ENCODE assay signal across 36 cellular contexts in genomic region chr14:74747237-74747636, GRCh38.
"Had no signal": no experiment of that assay in that cellular context is flagged by ENCODE, and none has a peak within 500 bp of the region (broad histone marks: within the 10 kb centered on the region; RNA-seq: fewer than 3 reads in every experiment).

No MANE protein-coding gene starts in this region.

- H3K4me3 Mint-ChIP-seq: activated CD4-positive, alpha-beta memory T cell treated with anti-CD3 and anti-CD28 coated beads for 36 hours; activated CD4-positive, alpha-beta T cell treated with anti-CD3 and anti-CD28 coated beads for 36 hours; activated CD4-positive, alpha-beta T cell treated with anti-CD3 and anti-CD28 coated beads, Interleukin-2, amount 10 ng/mL, durations not matched to agents 24 days and 14 days; activated CD8-positive, alpha-beta memory T cell treated with anti-CD3 and anti-CD28 coated beads, Interleukin-2, amount 10 ng/mL, durations not matched to agents 7 days and 5 days; activated CD8-positive, alpha-beta T cell treated with anti-CD3 and anti-CD28 coated beads, Interleukin-2, amount 10 ng/mL, durations not matched to agents 7 days and 5 days; activated naive CD4-positive, alpha-beta T cell treated with anti-CD3 and anti-CD28 coated beads for 36 hours; activated naive CD4-positive, alpha-beta T cell treated with anti-CD3 and anti-CD28 coated beads, Interleukin-2, amount 50 U/mL, for 24 hours; activated naive CD8-positive, alpha-beta T cell treated with anti-CD3 and anti-CD28 coated beads for 36 hours; activated naive CD8-positive, alpha-beta T cell treated with anti-CD3 and anti-CD28 coated beads, Interleukin-2, amount 50 U/mL, for 24 hours; activated T-helper 1 cell treated with anti-CD3 and anti-CD28 coated beads, Interleukin-12 subunit alpha, Interleukin-12 subunit beta, Interleukin-2, Interleukin-4 antibody, amounts not matched to agents 30 ng/mL and 10 ng/mL and 1 ng/mL, durations not matched to agents 14 hours and 24 hours and 36 hours; T-helper 17 cell; T-helper 2 cell treated with Interferon-gamma antibody and Interleukin-4, amounts not matched to agents 5 μg/mL and 100 μg/mL, for 36 hours had no signal

- H3K4me1 ChIP-seq: adrenal gland, body of pancreas, colonic mucosa, esophagus squamous epithelium, gastroesophageal sphincter, heart right ventricle had no signal

- FAIRE-seq: endometrium, endothelial cell of umbilical vein had no signal

- H3K27ac Mint-ChIP-seq: activated CD4-positive, alpha-beta memory T cell treated with anti-CD3 and anti-CD28 coated beads for 36 hours; activated CD4-positive, alpha-beta T cell treated with anti-CD3 and anti-CD28 coated beads for 36 hours; activated CD4-positive, alpha-beta T cell treated with anti-CD3 and anti-CD28 coated beads, Interleukin-2, amount 10 ng/mL, durations not matched to agents 24 days and 14 days; activated CD8-positive, alpha-beta memory T cell treated with anti-CD3 and anti-CD28 coated beads, Interleukin-2, amount 10 ng/mL, durations not matched to agents 7 days and 5 days; activated CD8-positive, alpha-beta T cell treated with anti-CD3 and anti-CD28 coated beads, Interleukin-2, amount 10 ng/mL, durations not matched to agents 7 days and 5 days; activated naive CD4-positive, alpha-beta T cell treated with anti-CD3 and anti-CD28 coated beads for 36 hours; activated naive CD4-positive, alpha-beta T cell treated with anti-CD3 and anti-CD28 coated beads, Interleukin-2, amount 50 U/mL, for 24 hours; activated naive CD8-positive, alpha-beta T cell treated with anti-CD3 and anti-CD28 coated beads for 36 hours; activated naive CD8-positive, alpha-beta T cell treated with anti-CD3 and anti-CD28 coated beads, Interleukin-2, amount 50 U/mL, for 24 hours; activated T-helper 1 cell treated with anti-CD3 and anti-CD28 coated beads, Interleukin-12 subunit alpha, Interleukin-12 subunit beta, Interleukin-2, Interleukin-4 antibody, amounts not matched to agents 30 ng/mL and 10 ng/mL and 1 ng/mL, durations not matched to agents 14 hours and 24 hours and 36 hours; activated T-helper 2 cell treated with anti-CD3 and anti-CD28 coated beads, Interferon-gamma antibody, Interleukin-2, Interleukin-4, amounts not matched to agents 10 μg/mL and 5 μg/mL and 100 μg/mL, durations not matched to agents 14 hours and 24 hours and 36 hours; T-helper 17 cell; T-helper 2 cell treated with Interferon-gamma antibody and Interleukin-4, amounts not matched to agents 5 μg/mL and 100 μg/mL, for 36 hours had no signal

- H3K36me3 ChIP-seq: adrenal gland, cardiac muscle cell, colonic mucosa, esophagus squamous epithelium, gastroesophageal sphincter, heart right ventricle, WERI-Rb-1 had no signal

- H3K9me3 Mint-ChIP-seq: activated naive CD4-positive, alpha-beta T cell treated with anti-CD3 and anti-CD28 coated beads, Interleukin-2, amount 50 U/mL, for 24 hours had no signal

- H3K27me3 ChIP-seq: adrenal gland, body of pancreas, cardiac muscle cell, colonic mucosa, esophagus squamous epithelium, gastroesophageal sphincter, heart right ventricle had no signal

- H3K4me3 ChIP-seq: adrenal gland, body of pancreas, cardiac muscle cell, colonic mucosa, esophagus squamous epithelium, gastroesophageal sphincter, heart right ventricle had no signal

- DNase-seq: activated CD4-positive, alpha-beta memory T cell treated with anti-CD3 and anti-CD28 coated beads for 36 hours; activated CD4-positive, alpha-beta T cell treated with anti-CD3 and anti-CD28 coated beads for 36 hours; activated CD4-positive, alpha-beta T cell treated with anti-CD3 and anti-CD28 coated beads, Interleukin-2, amount 10 ng/mL, durations not matched to agents 24 days and 14 days; activated CD4-positive, CD25-positive, alpha-beta regulatory T cell; activated CD4-positive, CD25-positive, alpha-beta regulatory T cell treated with anti-CD3 and anti-CD28 coated beads, Interleukin-2, amount 50 U/mL, for 72 hours; activated CD8-positive, alpha-beta memory T cell treated with anti-CD3 and anti-CD28 coated beads, Interleukin-2, amount 10 ng/mL, durations not matched to agents 7 days and 5 days; activated CD8-positive, alpha-beta memory T cell treated with anti-CD3 and anti-CD28 coated beads, Interleukin-2, amount 50 U/mL, for 4 hours; activated CD8-positive, alpha-beta T cell treated with anti-CD3 and anti-CD28 coated beads, Interleukin-2, amount 10 ng/mL, durations not matched to agents 7 days and 5 days; activated effector memory CD4-positive, alpha-beta T cell treated with anti-CD3 and anti-CD28 coated beads, Interleukin-2, amount 50 U/mL, for 16 hours; activated naive CD4-positive, alpha-beta T cell treated with anti-CD3 and anti-CD28 coated beads for 36 hours; activated naive CD8-positive, alpha-beta T cell treated with anti-CD3 and anti-CD28 coated beads for 36 hours; activated naive CD8-positive, alpha-beta T cell treated with anti-CD3 and anti-CD28 coated beads, Interleukin-2, amount 50 U/mL, for 24 hours; activated T-cell treated with anti-CD3 and anti-CD28 coated beads, Interleukin-2, amount 50 U/mL, for 1 hour; activated T-cell treated with anti-CD3 and anti-CD28 coated beads, Interleukin-2, amount 50 U/mL, for 48 hours; adrenal gland; body of pancreas; central memory CD4-positive, alpha-beta T cell; cerebellar nuclear complex; colonic mucosa; effector CD8-positive, alpha-beta T cell; esophagus squamous epithelium; foreskin melanocyte; heart right ventricle; T-helper 1 cell; T-helper 17 cell; T1000; WERI-Rb-1 had no signal

- H3K36me3 Mint-ChIP-seq: activated naive CD8-positive, alpha-beta T cell treated with anti-CD3 and anti-CD28 coated beads for 36 hours had no signal

- ATAC-seq: activated CD4-positive, alpha-beta T cell treated with anti-CD3 and anti-CD28 coated beads for 36 hours; activated CD8-positive, alpha-beta memory T cell treated with anti-CD3 and anti-CD28 coated beads, Interleukin-2, amount 10 ng/mL, durations not matched to agents 7 days and 5 days; activated CD8-positive, alpha-beta T cell treated with anti-CD3 and anti-CD28 coated beads, Interleukin-2, amount 10 ng/mL, durations not matched to agents 7 days and 5 days; activated naive CD8-positive, alpha-beta T cell treated with anti-CD3 and anti-CD28 coated beads, Interleukin-2, amount 50 U/mL, for 24 hours; body of pancreas; gastroesophageal sphincter; heart right ventricle; T-helper 17 cell had no signal

- H3K9me3 ChIP-seq: adrenal gland, body of pancreas, colonic mucosa, esophagus squamous epithelium had no signal

- H3K27me3 Mint-ChIP-seq: activated CD4-positive, alpha-beta memory T cell treated with anti-CD3 and anti-CD28 coated beads for 36 hours; activated CD4-positive, alpha-beta T cell treated with anti-CD3 and anti-CD28 coated beads for 36 hours; activated CD4-positive, alpha-beta T cell treated with anti-CD3 and anti-CD28 coated beads, Interleukin-2, amount 10 ng/mL, durations not matched to agents 24 days and 14 days; activated CD8-positive, alpha-beta memory T cell treated with anti-CD3 and anti-CD28 coated beads, Interleukin-2, amount 10 ng/mL, durations not matched to agents 7 days and 5 days; activated naive CD4-positive, alpha-beta T cell treated with anti-CD3 and anti-CD28 coated beads, Interleukin-2, amount 50 U/mL, for 24 hours; activated naive CD8-positive, alpha-beta T cell treated with anti-CD3 and anti-CD28 coated beads for 36 hours; activated naive CD8-positive, alpha-beta T cell treated with anti-CD3 and anti-CD28 coated beads, Interleukin-2, amount 50 U/mL, for 24 hours; T-helper 17 cell had no signal

- H3K27ac ChIP-seq: adrenal gland, body of pancreas, cardiac muscle cell, colonic mucosa, epithelial cell of prostate, esophagus squamous epithelium, gastroesophageal sphincter, heart right ventricle, WERI-Rb-1 had no signal

- H3K4me1 Mint-ChIP-seq: activated CD4-positive, alpha-beta T cell treated with anti-CD3 and anti-CD28 coated beads for 36 hours; activated CD4-positive, alpha-beta T cell treated with anti-CD3 and anti-CD28 coated beads, Interleukin-2, amount 10 ng/mL, durations not matched to agents 24 days and 14 days; activated CD8-positive, alpha-beta memory T cell treated with anti-CD3 and anti-CD28 coated beads, Interleukin-2, amount 10 ng/mL, durations not matched to agents 7 days and 5 days; activated naive CD4-positive, alpha-beta T cell treated with anti-CD3 and anti-CD28 coated beads, Interleukin-2, amount 50 U/mL, for 24 hours; T-helper 17 cell had no signal
